8 cellular contexts compared by ENCODE assay signal in genomic region chr5:59673438-59674058, GRCh38.
DNase-seq lines count a peak whose midpoint lies in the region; ATAC-seq and TF ChIP-seq lines count a peak whose summit lies in the region.

No MANE protein-coding gene starts in this region.

- no peaks in the 10 kb centered on the region for H3K27me3 ChIP-seq in Loucy (ENCODE audit: insufficient read depth, low read length, poor library complexity, severe bottlenecking)

- no peaks in the 10 kb centered on the region for H3K9me2 ChIP-seq in Loucy (replicated peaks; ENCODE audit: low read depth, low read length)

- H3F3A ChIP-seq in Loucy (ENCODE audit: low read depth) = no peaks in the 10 kb centered on the region

- ATAC-seq in SK-N-SH treated with all-trans-retinoic acid at 6 μM for 48 hours (peak; percentile 76), HG02840 (IDR thresholded peaks at IDR 0.05; ENCODE audit: low FRiP score, unreplicated experiment) (no peak), GM21526 (IDR thresholded peaks at IDR 0.05; ENCODE audit: low FRiP score, unreplicated experiment) (no peak)

- H3K4me1 ChIP-seq in Loucy (ENCODE audit: insufficient read depth, low read length, poor library complexity, severe bottlenecking) = no peaks in the 10 kb centered on the region

- no peaks in the 10 kb centered on the region for H3K79me2 ChIP-seq in Loucy (ENCODE audit: insufficient read depth, low read length)

- H3K4me2 ChIP-seq in Loucy (ENCODE audit: low read depth, low read length, poor library complexity, severe bottlenecking) = no peak overlapping the region

- H3K9me3 ChIP-seq in Loucy (ENCODE audit: insufficient read depth, low read depth, low read length) = no peaks in the 10 kb centered on the region

- H3K9ac ChIP-seq in Loucy (ENCODE audit: low read depth, low read length, poor library complexity, severe bottlenecking) = no peak overlapping the region

- no peak overlapping the region for H3K4me3 ChIP-seq in Loucy (ENCODE audit: low read length, poor library complexity, severe bottlenecking)
- H3K4me3 ChIP-seq in foreskin fibroblast (ENCODE audit: low read depth in 1 of 2, low read length in 2 of 2) = no peak overlapping the region
- H3K4me3 ChIP-seq in retinal pigment epithelial cell (ENCODE audit: low read length) = no peak overlapping the region

- H2AFZ ChIP-seq in Loucy (ENCODE audit: low read length) = no peak overlapping the region

- DNase-seq in A172 (ENCODE audit: low spot score) = peak; percentile 55
- DNase-seq in GM03348 (ENCODE audit: low spot score) = peak; percentile 59
- peak; percentile 46 to 77 for DNase-seq in foreskin fibroblast
- no peak for DNase-seq in retinal pigment epithelial cell (ENCODE audit: low read depth)

- H3K36me3 ChIP-seq in Loucy (ENCODE audit: insufficient read depth, low read length) = no peaks in the 10 kb centered on the region

- TF ChIP-seq CTCF in Loucy (conservative IDR thresholded peaks at IDR 0.05; ENCODE audit: low read length) (peak; percentile 91; the same call in 1 of the 2 replicates), foreskin fibroblast (IDR thresholded peaks at IDR 0.05; ENCODE audit: low read depth, low read length) (peak; percentile 61), retinal pigment epithelial cell (conservative IDR thresholded peaks at IDR 0.05; ENCODE audit: low read depth, low read length) (peak; percentile 68)

- no peaks in the 10 kb centered on the region for H4K20me1 ChIP-seq in Loucy (ENCODE audit: insufficient read depth, low read length, poor library complexity, severe bottlenecking)

TF ChIP-seq in SK-N-SH treated with all-trans-retinoic acid at 6 μM for 48 hours, 23 proteins besides CTCF, POLR2A, EP300 and RAD21:
- no peak for TF ChIP-seq GLIS3 (CRISPR knock-in tag; IDR thresholded peaks at IDR 0.05)
